Comparison of ENCODE assay signal across 1 cellular context in the genomic region with DNA sequence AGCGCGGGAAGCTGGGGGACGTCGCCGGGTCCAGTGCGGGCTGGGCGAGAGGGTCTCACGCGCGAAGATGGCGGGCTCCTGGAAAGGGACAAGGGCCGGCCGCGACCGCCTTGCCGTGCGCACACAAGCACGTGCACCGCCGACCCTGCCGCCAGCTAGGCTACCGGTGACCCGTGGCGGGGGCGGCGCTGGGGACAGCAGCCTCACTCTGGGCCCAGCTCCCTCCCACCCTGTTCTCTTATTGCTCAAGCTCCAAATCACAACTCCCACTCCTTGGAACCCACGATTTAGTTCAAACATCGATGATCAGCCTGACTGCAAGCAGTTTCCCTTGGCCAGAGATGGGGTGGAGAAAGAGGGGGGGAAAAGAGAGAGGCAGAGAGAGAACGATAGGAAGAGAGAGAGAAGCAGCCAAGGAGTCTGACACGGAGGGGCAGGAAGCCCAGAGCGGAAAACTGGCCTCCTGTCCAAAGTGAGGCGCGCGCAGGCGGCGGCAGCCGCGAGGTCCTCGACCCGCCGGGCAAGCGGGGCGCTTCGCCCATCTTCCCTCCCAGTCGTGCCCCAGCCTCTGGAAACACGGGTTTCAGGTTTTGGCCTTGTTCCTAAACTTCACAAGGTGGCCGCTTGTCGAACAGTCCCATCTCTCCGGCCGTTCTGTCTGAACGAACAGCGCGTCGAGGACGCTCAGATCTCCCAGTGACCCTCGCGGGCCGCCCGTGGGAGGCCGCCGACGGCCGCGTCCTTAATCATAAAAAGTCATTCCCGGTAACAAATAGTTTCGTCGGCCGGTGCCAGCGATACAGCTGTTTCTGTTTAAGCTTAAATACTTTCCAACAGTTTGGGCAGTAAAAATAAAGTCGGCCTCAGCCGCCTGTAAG.
A peak's percentile ranks its signal among the peaks of the same experiment; 100 is the strongest.
TF ChIP-seq lines count a peak whose summit lies in the region.

No MANE protein-coding gene starts in this region.

TF ChIP-seq in GM12878, 131 proteins besides CTCF, POLR2A, EP300 and RAD21:
- TF ChIP-seq EGR1 (IDR thresholded peaks at IDR 0.05; ENCODE audit: borderline replicate concordance in 1 of 2, low read depth in 2 of 2, low read length in 2 of 2) (peak in 1 of 2 experiments; percentile 51; a peak in 1 of 3 replicates), BACH1 (IDR thresholded peaks at IDR 0.05; ENCODE audit: borderline replicate concordance) (no peak), SIN3A (IDR thresholded peaks at IDR 0.05; ENCODE audit: low read depth, low read length) (no peak), MEF2A (IDR thresholded peaks at IDR 0.05; ENCODE audit: insufficient read depth, low read depth, low read length) (no peak), SUZ12 (IDR thresholded peaks at IDR 0.05; ENCODE audit: unreplicated experiment) (peak; percentile 58), DPF2 (IDR thresholded peaks at IDR 0.05) (0 out of 2 replicates have a peak, but pooled peaks have one; percentile 40), BHLHE40 (IDR thresholded peaks at IDR 0.05; ENCODE audit: borderline replicate concordance in 1 of 2, low read depth in 2 of 2, low read length in 1 of 2) (peak; percentile 38 to 86; a peak in 3 of 4 replicates), TCF12 (IDR thresholded peaks at IDR 0.05; ENCODE audit: low read depth, low read length) (no peak), NRF1 (conservative IDR thresholded peaks at IDR 0.05; ENCODE audit: low read depth, low read length) (no peak), EZH2 (IDR thresholded peaks at IDR 0.05; ENCODE audit: borderline replicate concordance, control insufficient read depth, low read depth, low read length) (peak; percentile 93; the same call in 1 of the 2 replicates), PAX5 (IDR thresholded peaks at IDR 0.05; ENCODE audit: borderline replicate concordance, low read depth, low read length) (no peak), ESRRA (IDR thresholded peaks at IDR 0.05; ENCODE audit: low read length) (no peak), ZNF622 (IDR thresholded peaks at IDR 0.05) (no peak), RCOR1 (conservative IDR thresholded peaks at IDR 0.05; ENCODE audit: low read depth, low read length) (no peak)
- TF ChIP-seq, protein P1, sequence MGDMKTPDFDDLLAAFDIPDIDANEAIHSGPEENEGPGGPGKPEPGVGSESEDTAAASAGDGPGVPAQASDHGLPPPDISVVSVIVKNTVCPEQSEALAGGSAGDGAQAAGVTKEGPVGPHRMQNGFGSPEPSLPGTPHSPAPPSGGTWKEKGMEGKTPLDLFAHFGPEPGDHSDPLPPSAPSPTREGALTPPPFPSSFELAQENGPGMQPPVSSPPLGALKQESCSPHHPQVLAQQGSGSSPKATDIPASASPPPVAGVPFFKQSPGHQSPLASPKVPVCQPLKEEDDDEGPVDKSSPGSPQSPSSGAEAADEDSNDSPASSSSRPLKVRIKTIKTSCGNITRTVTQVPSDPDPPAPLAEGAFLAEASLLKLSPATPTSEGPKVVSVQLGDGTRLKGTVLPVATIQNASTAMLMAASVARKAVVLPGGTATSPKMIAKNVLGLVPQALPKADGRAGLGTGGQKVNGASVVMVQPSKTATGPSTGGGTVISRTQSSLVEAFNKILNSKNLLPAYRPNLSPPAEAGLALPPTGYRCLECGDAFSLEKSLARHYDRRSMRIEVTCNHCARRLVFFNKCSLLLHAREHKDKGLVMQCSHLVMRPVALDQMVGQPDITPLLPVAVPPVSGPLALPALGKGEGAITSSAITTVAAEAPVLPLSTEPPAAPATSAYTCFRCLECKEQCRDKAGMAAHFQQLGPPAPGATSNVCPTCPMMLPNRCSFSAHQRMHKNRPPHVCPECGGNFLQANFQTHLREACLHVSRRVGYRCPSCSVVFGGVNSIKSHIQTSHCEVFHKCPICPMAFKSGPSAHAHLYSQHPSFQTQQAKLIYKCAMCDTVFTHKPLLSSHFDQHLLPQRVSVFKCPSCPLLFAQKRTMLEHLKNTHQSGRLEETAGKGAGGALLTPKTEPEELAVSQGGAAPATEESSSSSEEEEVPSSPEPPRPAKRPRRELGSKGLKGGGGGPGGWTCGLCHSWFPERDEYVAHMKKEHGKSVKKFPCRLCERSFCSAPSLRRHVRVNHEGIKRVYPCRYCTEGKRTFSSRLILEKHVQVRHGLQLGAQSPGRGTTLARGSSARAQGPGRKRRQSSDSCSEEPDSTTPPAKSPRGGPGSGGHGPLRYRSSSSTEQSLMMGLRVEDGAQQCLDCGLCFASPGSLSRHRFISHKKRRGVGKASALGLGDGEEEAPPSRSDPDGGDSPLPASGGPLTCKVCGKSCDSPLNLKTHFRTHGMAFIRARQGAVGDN (IDR thresholded peaks at IDR 0.05) = peak; percentile 14; the same call in 1 of the 2 replicates
- TF ChIP-seq, protein P2, sequence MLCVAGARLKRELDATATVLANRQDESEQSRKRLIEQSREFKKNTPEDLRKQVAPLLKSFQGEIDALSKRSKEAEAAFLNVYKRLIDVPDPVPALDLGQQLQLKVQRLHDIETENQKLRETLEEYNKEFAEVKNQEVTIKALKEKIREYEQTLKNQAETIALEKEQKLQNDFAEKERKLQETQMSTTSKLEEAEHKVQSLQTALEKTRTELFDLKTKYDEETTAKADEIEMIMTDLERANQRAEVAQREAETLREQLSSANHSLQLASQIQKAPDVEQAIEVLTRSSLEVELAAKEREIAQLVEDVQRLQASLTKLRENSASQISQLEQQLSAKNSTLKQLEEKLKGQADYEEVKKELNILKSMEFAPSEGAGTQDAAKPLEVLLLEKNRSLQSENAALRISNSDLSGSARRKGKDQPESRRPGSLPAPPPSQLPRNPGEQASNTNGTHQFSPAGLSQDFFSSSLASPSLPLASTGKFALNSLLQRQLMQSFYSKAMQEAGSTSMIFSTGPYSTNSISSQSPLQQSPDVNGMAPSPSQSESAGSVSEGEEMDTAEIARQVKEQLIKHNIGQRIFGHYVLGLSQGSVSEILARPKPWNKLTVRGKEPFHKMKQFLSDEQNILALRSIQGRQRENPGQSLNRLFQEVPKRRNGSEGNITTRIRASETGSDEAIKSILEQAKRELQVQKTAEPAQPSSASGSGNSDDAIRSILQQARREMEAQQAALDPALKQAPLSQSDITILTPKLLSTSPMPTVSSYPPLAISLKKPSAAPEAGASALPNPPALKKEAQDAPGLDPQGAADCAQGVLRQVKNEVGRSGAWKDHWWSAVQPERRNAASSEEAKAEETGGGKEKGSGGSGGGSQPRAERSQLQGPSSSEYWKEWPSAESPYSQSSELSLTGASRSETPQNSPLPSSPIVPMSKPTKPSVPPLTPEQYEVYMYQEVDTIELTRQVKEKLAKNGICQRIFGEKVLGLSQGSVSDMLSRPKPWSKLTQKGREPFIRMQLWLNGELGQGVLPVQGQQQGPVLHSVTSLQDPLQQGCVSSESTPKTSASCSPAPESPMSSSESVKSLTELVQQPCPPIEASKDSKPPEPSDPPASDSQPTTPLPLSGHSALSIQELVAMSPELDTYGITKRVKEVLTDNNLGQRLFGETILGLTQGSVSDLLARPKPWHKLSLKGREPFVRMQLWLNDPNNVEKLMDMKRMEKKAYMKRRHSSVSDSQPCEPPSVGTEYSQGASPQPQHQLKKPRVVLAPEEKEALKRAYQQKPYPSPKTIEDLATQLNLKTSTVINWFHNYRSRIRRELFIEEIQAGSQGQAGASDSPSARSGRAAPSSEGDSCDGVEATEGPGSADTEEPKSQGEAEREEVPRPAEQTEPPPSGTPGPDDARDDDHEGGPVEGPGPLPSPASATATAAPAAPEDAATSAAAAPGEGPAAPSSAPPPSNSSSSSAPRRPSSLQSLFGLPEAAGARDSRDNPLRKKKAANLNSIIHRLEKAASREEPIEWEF (IDR thresholded peaks at IDR 0.05; ENCODE audit: insufficient replicate concordance, low read depth, low read length) = no peak
